Comparison of ENCODE assay signal across 1 cellular context in genomic region chr2:10835052-10835970, GRCh38.
A peak's percentile ranks its signal among the peaks of the same experiment; 100 is the strongest.
TF ChIP-seq lines count a peak whose summit lies in the region.

No MANE protein-coding gene starts in this region.

TF ChIP-seq in HepG2, 621 proteins besides CTCF, POLR2A, EP300 and RAD21 (continued from another document and continues in another):
- TF ChIP-seq BATF2 (CRISPR knock-in tag; IDR thresholded peaks at IDR 0.05) (no peak), ZSCAN21 (CRISPR knock-in tag; IDR thresholded peaks at IDR 0.05; ENCODE audit: borderline replicate concordance) (no peak), ZNF740 (CRISPR knock-in tag; IDR thresholded peaks at IDR 0.05) (no peak), FOXP1 (IDR thresholded peaks at IDR 0.05) (no peak), FOXP1 (CRISPR knock-in tag; IDR thresholded peaks at IDR 0.05) (no peak), ZNF639 (CRISPR knock-in tag; conservative IDR thresholded peaks at IDR 0.05) (no peak), KDM5B (CRISPR knock-in tag; IDR thresholded peaks at IDR 0.05; ENCODE audit: borderline replicate concordance) (peak; percentile 60; the same call in 1 of the 2 replicates), PTBP1 (IDR thresholded peaks at IDR 0.05; ENCODE audit: low read depth, low read length, poor library complexity, severe bottlenecking) (no peak), NFKBIZ (CRISPR knock-in tag; IDR thresholded peaks at IDR 0.05) (no peak), KDM3A (CRISPR knock-in tag; IDR thresholded peaks at IDR 0.05; ENCODE audit: low read depth) (peak; percentile 73; the same call in 1 of the 2 replicates), ZBTB44 (CRISPR knock-in tag; IDR thresholded peaks at IDR 0.05) (peak; percentile 32; the same call in 1 of the 2 replicates), SOX13 (IDR thresholded peaks at IDR 0.05) (no peak), SOX13 (CRISPR knock-in tag; conservative IDR thresholded peaks at IDR 0.05 in 1 of 2, IDR thresholded peaks at IDR 0.05 in 1 of 2) (no peak), TSC22D2 (CRISPR knock-in tag; IDR thresholded peaks at IDR 0.05; ENCODE audit: borderline replicate concordance) (no peak; the same call in 1 of the 2 replicates), CHCHD3 (CRISPR knock-in tag; IDR thresholded peaks at IDR 0.05) (no peak), AKNA (CRISPR knock-in tag; IDR thresholded peaks at IDR 0.05; ENCODE audit: borderline replicate concordance) (no peak), ZNF292 (CRISPR knock-in tag; IDR thresholded peaks at IDR 0.05; ENCODE audit: borderline replicate concordance, low read depth) (no peak), ZNF782 (CRISPR knock-in tag; IDR thresholded peaks at IDR 0.05; ENCODE audit: borderline replicate concordance) (peak; percentile 55; the same call in 1 of the 2 replicates), ZNF17 (CRISPR knock-in tag; IDR thresholded peaks at IDR 0.05) (no peak), ZSCAN20 (CRISPR knock-in tag; IDR thresholded peaks at IDR 0.05; ENCODE audit: borderline replicate concordance) (no peak), ZNF598 (CRISPR knock-in tag; IDR thresholded peaks at IDR 0.05; ENCODE audit: borderline replicate concordance) (peak; percentile 63; the same call in 1 of the 2 replicates), ZMYM4 (CRISPR knock-in tag; IDR thresholded peaks at IDR 0.05) (no peak), PHB2 (IDR thresholded peaks at IDR 0.05; ENCODE audit: partially characterized antibody) (no peak), MEF2D (CRISPR knock-in tag; IDR thresholded peaks at IDR 0.05) (no peak), ZFYVE20 (CRISPR knock-in tag; IDR thresholded peaks at IDR 0.05; ENCODE audit: borderline replicate concordance, low read depth) (no peak), HOMEZ (CRISPR knock-in tag; IDR thresholded peaks at IDR 0.05; ENCODE audit: low read depth) (no peak), CCAR2 (optimal IDR thresholded peaks at IDR 0.05; ENCODE audit: low read depth, low read length) (no peak), ZC3H13 (CRISPR knock-in tag; IDR thresholded peaks at IDR 0.05) (no peak), ZSCAN5A (CRISPR knock-in tag; IDR thresholded peaks at IDR 0.05; ENCODE audit: borderline replicate concordance) (no peak), ATF3 (CRISPR knock-in tag; IDR thresholded peaks at IDR 0.05) (no peak), ZBTB7B (CRISPR knock-in tag; IDR thresholded peaks at IDR 0.05) (peak; percentile 65), DBP (CRISPR knock-in tag; IDR thresholded peaks at IDR 0.05; ENCODE audit: not compliant biosample characterization) (no peak), ZZZ3 (CRISPR knock-in tag; IDR thresholded peaks at IDR 0.05; ENCODE audit: borderline replicate concordance) (peak; percentile 66; the same call in 1 of the 2 replicates), TEAD3 (CRISPR knock-in tag; optimal IDR thresholded peaks at IDR 0.05; ENCODE audit: borderline replicate concordance) (peak; percentile 32), SP140L (CRISPR knock-in tag; IDR thresholded peaks at IDR 0.05; ENCODE audit: borderline replicate concordance) (no peak), ZKSCAN8 (CRISPR knock-in tag; IDR thresholded peaks at IDR 0.05; ENCODE audit: borderline replicate concordance) (no peak), BHLHE40 (IDR thresholded peaks at IDR 0.05; ENCODE audit: low read length) (0 out of 2 replicates have a peak, but pooled peaks have one; percentile 32), NFE2 (CRISPR knock-in tag; IDR thresholded peaks at IDR 0.05) (no peak), ZNF746 (CRISPR knock-in tag; IDR thresholded peaks at IDR 0.05) (peak; percentile 19; the same call in 1 of the 2 replicates), ZNF530 (CRISPR knock-in tag; IDR thresholded peaks at IDR 0.05; ENCODE audit: low read depth) (no peak), IKZF1 (IDR thresholded peaks at IDR 0.05) (no peak), CREM (IDR thresholded peaks at IDR 0.05) (no peak), CREM (CRISPR knock-in tag; IDR thresholded peaks at IDR 0.05) (no peak), ZNF543 (CRISPR knock-in tag; IDR thresholded peaks at IDR 0.05) (no peak), SMC3 (IDR thresholded peaks at IDR 0.05; ENCODE audit: low read length) (peak; percentile 53; the same call in 1 of the 2 replicates), ZNF704 (CRISPR knock-in tag; IDR thresholded peaks at IDR 0.05; ENCODE audit: borderline replicate concordance) (no peak), RARG (CRISPR knock-in tag; IDR thresholded peaks at IDR 0.05; ENCODE audit: low read depth) (no peak), ZNF282 (IDR thresholded peaks at IDR 0.05; ENCODE audit: partially characterized antibody) (no peak), IRF2 (CRISPR knock-in tag; IDR thresholded peaks at IDR 0.05) (0 out of 2 replicates have a peak, but pooled peaks have one; percentile 52), GATAD2A (CRISPR knock-in tag; IDR thresholded peaks at IDR 0.05) (0 out of 2 replicates have a peak, but pooled peaks have one; percentile 43), KAT8 (CRISPR knock-in tag; IDR thresholded peaks at IDR 0.05) (no peak), MXD1 (CRISPR knock-in tag; IDR thresholded peaks at IDR 0.05) (0 out of 2 replicates have a peak, but pooled peaks have one; percentile 43), FOXM1 (CRISPR knock-in tag; IDR thresholded peaks at IDR 0.05) (no peak), ZNF792 (CRISPR knock-in tag; IDR thresholded peaks at IDR 0.05) (0 out of 2 replicates have a peak, but pooled peaks have one; percentile 33), ZNF333 (CRISPR knock-in tag; IDR thresholded peaks at IDR 0.05; ENCODE audit: borderline replicate concordance) (no peak), TP53 (CRISPR knock-in tag; conservative IDR thresholded peaks at IDR 0.05) (no peak), ZNF101 (CRISPR knock-in tag; IDR thresholded peaks at IDR 0.05; ENCODE audit: borderline replicate concordance, low read depth) (peak; percentile 55; the same call in 1 of the 2 replicates), SMARCE1 (IDR thresholded peaks at IDR 0.05; ENCODE audit: borderline replicate concordance) (no peak), ZEB1 (IDR thresholded peaks at IDR 0.05; ENCODE audit: insufficient replicate concordance, low read depth) (no peak), DPF2 (CRISPR knock-in tag; IDR thresholded peaks at IDR 0.05; ENCODE audit: borderline replicate concordance, low read depth) (no peak), ZNF451 (CRISPR knock-in tag; IDR thresholded peaks at IDR 0.05) (0 out of 2 replicates have a peak, but pooled peaks have one; percentile 59)
